16 cellular contexts compared by ENCODE assay signal in the genomic region with DNA sequence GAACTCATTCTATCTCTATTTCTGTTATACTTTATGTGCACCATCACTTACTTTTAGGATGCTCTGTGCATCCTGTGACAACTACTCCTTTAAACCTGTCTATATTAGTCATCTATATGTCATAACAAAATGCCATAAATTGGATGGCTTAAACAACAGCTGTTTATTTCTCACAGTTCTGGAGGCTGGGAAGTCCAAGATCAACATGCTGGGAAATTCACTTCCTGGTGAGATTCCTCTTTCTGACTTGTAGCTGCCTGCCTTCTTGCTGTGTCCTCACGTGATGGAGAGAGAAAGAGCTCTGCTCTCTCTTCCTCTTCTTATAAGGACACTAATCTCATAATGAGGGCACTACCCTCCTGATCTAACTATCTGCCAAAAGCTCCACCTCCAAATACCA.
DNase-seq lines count a peak whose midpoint lies in the region; ATAC-seq, FAIRE-seq and TF ChIP-seq lines count a peak whose summit lies in the region.
"Had no signal": no experiment of that assay in that cellular context is flagged by ENCODE, and none has a peak within 500 bp of the region (broad histone marks: within the 10 kb centered on the region; RNA-seq: fewer than 3 reads in every experiment).

No MANE protein-coding gene starts in this region.

- H3K79me2 ChIP-seq in keratinocyte (ENCODE audit: control insufficient read depth, insufficient read depth, low read length): no peaks in the 10 kb centered on the region

- DNase-seq in ELR (ENCODE audit: low read depth) (peak; percentile 26), MV-4-11 (lab: John Stamatoyannopoulos, UW) (peak; percentile 22), choroid plexus epithelial cell (ENCODE audit: low read depth) (peak; percentile 5), keratinocyte (ENCODE audit: low read depth, low spot score) (peak; percentile 33), dorsolateral prefrontal cortex (no peak)
- DNase-seq in CD8-positive, alpha-beta memory T cell: no peak
- no peak for DNase-seq in naive thymus-derived CD4-positive, alpha-beta T cell
- DNase-seq: Caco-2; CD8-positive, alpha-beta T cell; H7 had no signal

- CTCF ChIA-PET in CD8-positive, alpha-beta memory T cell (lab: Charles Lee): no interaction called here
- CTCF ChIA-PET in naive thymus-derived CD4-positive, alpha-beta T cell (lab: Charles Lee): no interaction called here

- intact Hi-C loops in dorsolateral prefrontal cortex (cut with DNase I): no loop called here
- intact Hi-C loops in naive thymus-derived CD4-positive, alpha-beta T cell (cut with micrococcal nuclease): no loop called here

- no peak for ATAC-seq in naive thymus-derived CD4-positive, alpha-beta T cell
- ATAC-seq: CD8-positive, alpha-beta T cell; GM12878; GM23338 had no signal

- dilution Hi-C loops in keratinocyte (cut with MboI; ENCODE audit: extremely low pct_ligation_motif_present, low sequenced_read_pairs): no loop called here

- no peak overlapping the region for H3K4me3 Mint-ChIP-seq in CD8-positive, alpha-beta memory T cell
- H3K4me3 Mint-ChIP-seq in naive thymus-derived CD4-positive, alpha-beta T cell: no peak overlapping the region
- H3K4me3 Mint-ChIP-seq: CD14-positive monocyte; CD8-positive, alpha-beta T cell; GM23338 had no signal

- H3K9ac ChIP-seq in keratinocyte (ENCODE audit: control insufficient read depth, extremely low read depth, insufficient read depth, low read length): no peak overlapping the region

- H3K4me1 Mint-ChIP-seq in CD8-positive, alpha-beta memory T cell: peaks cover 0 to 4% (median 3%) of the 10 kb centered on the region in 3 donors
- peaks cover 0 to 2% (median 0%) of the 10 kb centered on the region in 7 donors for H3K4me1 Mint-ChIP-seq in naive thymus-derived CD4-positive, alpha-beta T cell
- H3K4me1 Mint-ChIP-seq: GM23338 had no signal

- H3K4me2 ChIP-seq in keratinocyte (ENCODE audit: control insufficient read depth, extremely low read depth, insufficient read depth, low read depth, low read length): no peak overlapping the region
- H3K4me2 ChIP-seq: A549, GM23338 had no signal

- no peaks in the 10 kb centered on the region for H3K36me3 Mint-ChIP-seq in CD8-positive, alpha-beta memory T cell
- H3K36me3 Mint-ChIP-seq in naive thymus-derived CD4-positive, alpha-beta T cell: peaks cover 0 to 9% (median 0%) of the 10 kb centered on the region in 5 donors
- H3K36me3 Mint-ChIP-seq: CD14-positive monocyte; CD8-positive, alpha-beta T cell had no signal

- TF ChIP-seq CTCF in choroid plexus epithelial cell (conservative IDR thresholded peaks at IDR 0.05; ENCODE audit: low read depth, low read length) (no peak), keratinocyte (optimal IDR thresholded peaks at IDR 0.05 in 1 of 3, IDR thresholded peaks at IDR 0.05 in 1 of 3, conservative IDR thresholded peaks at IDR 0.05 in 1 of 3; ENCODE audit: extremely low read depth in 1 of 3, insufficient read depth in 2 of 3, low read length in 3 of 3) (no peak), dorsolateral prefrontal cortex (IDR thresholded peaks at IDR 0.05 in 54 of 56, conservative IDR thresholded peaks at IDR 0.05 in 2 of 56; ENCODE audit: low read depth in 1 of 56, partially characterized antibody in 56 of 56) (no peak)

- no peak overlapping the region for H3K27ac Mint-ChIP-seq in CD8-positive, alpha-beta memory T cell
- H3K27ac Mint-ChIP-seq in naive thymus-derived CD4-positive, alpha-beta T cell: no peak overlapping the region
- H3K27ac Mint-ChIP-seq: CD14-positive monocyte; CD8-positive, alpha-beta T cell; GM23338 had no signal

- peak; percentile 81 for FAIRE-seq in keratinocyte (lab: Jason Lieb, UNC)
- FAIRE-seq: GM12878, GM18507 had no signal

- no peak overlapping the region for H3K4me3 ChIP-seq in choroid plexus epithelial cell (ENCODE audit: low read depth, low read length)
- no peak overlapping the region for H3K4me3 ChIP-seq in keratinocyte (ENCODE audit: control insufficient read depth in 2 of 3, extremely low read depth in 1 of 3, insufficient read depth in 2 of 3, low read depth in 1 of 3, low read length in 3 of 3)
- H3K4me3 ChIP-seq in CD8-positive, alpha-beta memory T cell (ENCODE audit: low read length): no peak overlapping the region
- H3K4me3 ChIP-seq in dorsolateral prefrontal cortex: no peak overlapping the region
- no peak overlapping the region for H3K4me3 ChIP-seq in naive thymus-derived CD4-positive, alpha-beta T cell (ENCODE audit: low read length)
- H3K4me3 ChIP-seq: A549, GM12878, GM23338 had no signal

- peak overlapping the region; percentile 11 for H3K27ac ChIP-seq in keratinocyte (ENCODE audit: control insufficient read depth, insufficient read depth, low read length)
- H3K27ac ChIP-seq in CD8-positive, alpha-beta memory T cell (ENCODE audit: low read depth, low read length): no peak overlapping the region
- H3K27ac ChIP-seq in dorsolateral prefrontal cortex: no peak overlapping the region
- no peak overlapping the region for H3K27ac ChIP-seq in naive thymus-derived CD4-positive, alpha-beta T cell (ENCODE audit: low read depth, low read length)
- H3K27ac ChIP-seq: HL-60 had no signal

- H3K27me3 Mint-ChIP-seq in CD8-positive, alpha-beta memory T cell: peaks cover 5 to 12% of the 10 kb centered on the region in 2 donors
- peaks cover 0 to 14% (median 0%) of the 10 kb centered on the region in 5 donors for H3K27me3 Mint-ChIP-seq in naive thymus-derived CD4-positive, alpha-beta T cell

- H3K4me1 ChIP-seq in keratinocyte (ENCODE audit: control insufficient read depth, extremely low read depth, insufficient read depth, low read length): peaks cover 11% of the 10 kb centered on the region
- no peaks in the 10 kb centered on the region for H3K4me1 ChIP-seq in CD8-positive, alpha-beta memory T cell (ENCODE audit: insufficient read depth, low read length)
- H3K4me1 ChIP-seq in naive thymus-derived CD4-positive, alpha-beta T cell (ENCODE audit: control insufficient read depth in 2 of 2, insufficient read depth in 2 of 2, low read length in 2 of 2): no peaks in the 10 kb centered on the region
- H3K4me1 ChIP-seq: Caco-2 had no signal

- H4K20me1 ChIP-seq in keratinocyte (ENCODE audit: control insufficient read depth, extremely low read depth, insufficient read depth, low read length): no peaks in the 10 kb centered on the region

- H3K9me1 ChIP-seq in keratinocyte (ENCODE audit: control insufficient read depth, extremely low read depth, insufficient read depth, low read length): no peaks in the 10 kb centered on the region

- H3K27me3 ChIP-seq in keratinocyte (ENCODE audit: control insufficient read depth, extremely low read depth, insufficient read depth, low read length) (no peaks in the 10 kb centered on the region), dorsolateral prefrontal cortex (no peaks in the 10 kb centered on the region)
- H3K27me3 ChIP-seq in CD8-positive, alpha-beta memory T cell (ENCODE audit: insufficient read depth, low read length, poor library complexity, severe bottlenecking): no peaks in the 10 kb centered on the region
- peaks cover 3 to 4% of the 10 kb centered on the region in 2 donors for H3K27me3 ChIP-seq in naive thymus-derived CD4-positive, alpha-beta T cell (ENCODE audit: control insufficient read depth in 2 of 2, insufficient read depth in 2 of 2, low read length in 2 of 2)

- no peaks in the 10 kb centered on the region for H3K36me3 ChIP-seq in keratinocyte (ENCODE audit: control insufficient read depth in 2 of 2, extremely low read depth in 1 of 2, insufficient read depth in 2 of 2, low read length in 2 of 2)
- no peaks in the 10 kb centered on the region for H3K36me3 ChIP-seq in CD8-positive, alpha-beta memory T cell (ENCODE audit: insufficient read depth, low read length)
- no peaks in the 10 kb centered on the region for H3K36me3 ChIP-seq in naive thymus-derived CD4-positive, alpha-beta T cell (ENCODE audit: control insufficient read depth in 2 of 3, insufficient read depth in 3 of 3, low read length in 3 of 3)

- POLR2A ChIA-PET in CD8-positive, alpha-beta memory T cell (lab: Charles Lee): no interaction called here
- POLR2A ChIA-PET in naive thymus-derived CD4-positive, alpha-beta T cell (lab: Charles Lee): no interaction called here

- no peak overlapping the region for H2AFZ ChIP-seq in keratinocyte (ENCODE audit: control insufficient read depth, low read length)
- H2AFZ ChIP-seq: GM23338 had no signal

- H3K9me3 ChIP-seq in keratinocyte (ENCODE audit: control insufficient read depth, low read depth, low read length): no peaks in the 10 kb centered on the region
- H3K9me3 ChIP-seq in CD8-positive, alpha-beta memory T cell (ENCODE audit: low read length): no peaks in the 10 kb centered on the region
- no peaks in the 10 kb centered on the region for H3K9me3 ChIP-seq in naive thymus-derived CD4-positive, alpha-beta T cell (ENCODE audit: control insufficient read depth in 2 of 3, low read length in 3 of 3)
- H3K9me3 ChIP-seq: A549, Caco-2 had no signal

- H3K9me3 Mint-ChIP-seq in CD8-positive, alpha-beta memory T cell: peaks cover 0 to 3% (median 2%) of the 10 kb centered on the region in 5 donors
- peaks cover 0 to 20% (median 5%) of the 10 kb centered on the region in 11 donors for H3K9me3 Mint-ChIP-seq in naive thymus-derived CD4-positive, alpha-beta T cell

Comparison
In these comparisons a context has a peak if more than half of its experiments do, and no peak if none do; other contexts are left out.
1. DNase-seq: peak in ELR (single experiment), MV-4-11 (single experiment), choroid plexus epithelial cell (single experiment) and keratinocyte (single experiment); none in CD8-positive, alpha-beta memory T cell (0 of 5), dorsolateral prefrontal cortex (0 of 10) and naive thymus-derived CD4-positive, alpha-beta T cell (0 of 9).